Comparison of ENCODE assay signal across 11 cellular contexts in genomic region chr4:6692379-6692778, GRCh38. TPM values are rescaled to one million over a fixed set of nuclear protein-coding genes. Genes with fewer than 3 reads are reported as not detected.
DNase-seq lines count a peak whose midpoint lies in the region; ATAC-seq, FAIRE-seq and TF ChIP-seq lines count a peak whose summit lies in the region.
"Had no signal": no experiment of that assay in that cellular context is flagged by ENCODE, and none has a peak within 500 bp of the region (broad histone marks: within the 10 kb centered on the region; RNA-seq: fewer than 3 reads in every experiment).

No MANE protein-coding gene starts in this region.

- no TSS peak for BruUV-seq in HepG2 (replicated peaks; lab: Mats Ljungman, UMichigan)

- no peak overlapping the region for H3K4me3 Mint-ChIP-seq in activated T-helper 1 cell treated with anti-CD3 and anti-CD28 coated beads, Interleukin-12 subunit alpha, Interleukin-12 subunit beta, Interleukin-2, Interleukin-4 antibody, amounts not matched to agents 30 ng/mL and 10 ng/mL and 1 ng/mL, durations not matched to agents 14 hours and 24 hours and 36 hours

- TF ChIP-seq CTCF in HepG2 (CRISPR knock-in tag; IDR thresholded peaks at IDR 0.05) (no peak), right lobe of liver (IDR thresholded peaks at IDR 0.05) (no peak), vagina (IDR thresholded peaks at IDR 0.05) (no peak)

- no peaks in the 10 kb centered on the region for H3K27me3 Mint-ChIP-seq in activated T-helper 1 cell treated with anti-CD3 and anti-CD28 coated beads, Interleukin-12 subunit alpha, Interleukin-12 subunit beta, Interleukin-2, Interleukin-4 antibody, amounts not matched to agents 30 ng/mL and 10 ng/mL and 1 ng/mL, durations not matched to agents 14 hours and 24 hours and 36 hours (ENCODE audit: insufficient read depth)

- no peaks in the 10 kb centered on the region for H3K9me3 Mint-ChIP-seq in activated T-helper 1 cell treated with anti-CD3 and anti-CD28 coated beads, Interleukin-12 subunit alpha, Interleukin-12 subunit beta, Interleukin-2, Interleukin-4 antibody, amounts not matched to agents 30 ng/mL and 10 ng/mL and 1 ng/mL, durations not matched to agents 14 hours and 24 hours and 36 hours

- H2AFZ ChIP-seq in HepG2 (ENCODE audit: low read length), result no peak overlapping the region

- H3K9ac ChIP-seq in HepG2 (ENCODE audit: insufficient read depth, low read depth, low read length) (peak overlapping the region; percentile 91), mucosa of stomach (ENCODE audit: low read length) (peak overlapping the region; percentile 99)

- peak overlapping the region; percentile 93 for H3K4me2 ChIP-seq in HepG2 (ENCODE audit: low read depth, low read length)

- CTCF ChIA-PET in HepG2 (lab: Yijun Ruan, JAX; ENCODE audit: low intra/inter-chr PET ratio, low total read pairs), result no interaction called here

- TF ChIP-seq POLR2A in HepG2 (IDR thresholded peaks at IDR 0.05; ENCODE audit: insufficient read depth in 1 of 2, low read depth in 2 of 2, low read length in 2 of 2) (peak in 1 of 2 experiments; percentile 30; a peak in 1 of 4 replicates), right lobe of liver (IDR thresholded peaks at IDR 0.05) (no peak), vagina (IDR thresholded peaks at IDR 0.05) (no peak)

- H3K4me1 Mint-ChIP-seq in activated T-helper 1 cell treated with anti-CD3 and anti-CD28 coated beads, Interleukin-12 subunit alpha, Interleukin-12 subunit beta, Interleukin-2, Interleukin-4 antibody, amounts not matched to agents 30 ng/mL and 10 ng/mL and 1 ng/mL, durations not matched to agents 14 hours and 24 hours and 36 hours (ENCODE audit: low read depth), result peaks cover 87% of the 10 kb centered on the region

- no peak for FAIRE-seq in HepG2 (lab: Jason Lieb, UNC)

- peaks cover 39% of the 10 kb centered on the region for H3K79me2 ChIP-seq in HepG2 (ENCODE audit: insufficient read depth, low read length)

- DNase-seq in HepG2 (ENCODE audit: low spot score), result no peak
- DNase-seq in right lobe of liver, result no peak
- no peak for DNase-seq in activated T-helper 1 cell treated with anti-CD3 and anti-CD28 coated beads, Interleukin-12 subunit alpha, Interleukin-12 subunit beta, Interleukin-2, Interleukin-4 antibody, amounts not matched to agents 30 ng/mL and 10 ng/mL and 1 ng/mL, durations not matched to agents 14 hours and 24 hours and 36 hours (ENCODE audit: low spot score)
- no peak for DNase-seq in vagina (ENCODE audit: extremely low spot score in 2 of 2)
- no peak for DNase-seq in epidermal melanocyte (ENCODE audit: insufficient read length, low spot score)
- no peak for DNase-seq in COLO829 (ENCODE audit: low spot score)
- DNase-seq: cortex of kidney, NCI-H187, NCI-H526 treated with DMSO at 0.1 percent for 48 hours had no signal

- TF ChIP-seq RAD21 in HepG2 (CRISPR knock-in tag; IDR thresholded peaks at IDR 0.05), result no peak

- peak overlapping the region; percentile 81 for H3K27ac ChIP-seq in HepG2 (ENCODE audit: extremely low read length, insufficient read depth, low read length)
- H3K27ac ChIP-seq in right lobe of liver, result no peak overlapping the region
- H3K27ac ChIP-seq in vagina, result peak overlapping the region; percentile 67

- TF ChIP-seq EP300 in HepG2 (IDR thresholded peaks at IDR 0.05; ENCODE audit: low read depth in 2 of 2, low read length in 2 of 2), result no peak
- no peak for TF ChIP-seq EP300 in HepG2 (CRISPR knock-in tag; IDR thresholded peaks at IDR 0.05; ENCODE audit: borderline replicate concordance)

- 22% methylated on average over 3 of the region's 8 CpGs for WGBS in HepG2 (ENCODE audit: low lambda C conversion rate)
- WGBS in right lobe of liver (ENCODE audit: insufficient coverage, low coverage, low lambda C conversion rate, missing lambda C conversion rate), result no CpG with 5 or more reads among the region's 8 CpGs

- H3K36me3 ChIP-seq in HepG2 (replicated peaks in 1 of 2; ENCODE audit: control insufficient read depth in 1 of 2, insufficient read depth in 2 of 2, low read length in 2 of 2), result peaks cover 4 to 12% of the 10 kb centered on the region in 2 experiments; a peak in 2 of 5 replicates
- H3K36me3 ChIP-seq in right lobe of liver, result no peaks in the 10 kb centered on the region
- no peaks in the 10 kb centered on the region for H3K36me3 ChIP-seq in mucosa of stomach (ENCODE audit: control insufficient read depth, insufficient read depth, low read length)
- H3K36me3 ChIP-seq in vagina, result no peaks in the 10 kb centered on the region

- peaks cover 10% of the 10 kb centered on the region; the same call in 1 of the 2 replicates for H4K20me1 ChIP-seq in HepG2 (ENCODE audit: insufficient read depth, low read length)

- H3K27ac Mint-ChIP-seq in activated T-helper 1 cell treated with anti-CD3 and anti-CD28 coated beads, Interleukin-12 subunit alpha, Interleukin-12 subunit beta, Interleukin-2, Interleukin-4 antibody, amounts not matched to agents 30 ng/mL and 10 ng/mL and 1 ng/mL, durations not matched to agents 14 hours and 24 hours and 36 hours, result peak overlapping the region; percentile 62

- H3K9me3 ChIP-seq in HepG2 (ENCODE audit: low read length) (no peaks in the 10 kb centered on the region), right lobe of liver (no peaks in the 10 kb centered on the region), mucosa of stomach (ENCODE audit: control insufficient read depth, low read length) (no peaks in the 10 kb centered on the region), vagina (no peaks in the 10 kb centered on the region)

- in situ Hi-C loops in HepG2 (cut with HindIII; ENCODE audit: extremely low pct_ligation_motif_present, low pct_unique_long_range_greater_than_20kb), result no loop called here

- H3K4me3 ChIP-seq in HepG2 (replicated peaks in 1 of 3; ENCODE audit: insufficient read depth in 1 of 3, low read depth in 2 of 3, low read length in 3 of 3) (peak overlapping the region; percentile 82 to 96 (median 83)), right lobe of liver (no peak overlapping the region), mucosa of stomach (ENCODE audit: low read length) (no peak overlapping the region), vagina (no peak overlapping the region)

- H3K4me1 ChIP-seq in HepG2 (ENCODE audit: insufficient read depth, low read length), result peaks cover 76% of the 10 kb centered on the region
- peaks cover 0 to 46% (median 22%) of the 10 kb centered on the region in 4 donors for H3K4me1 ChIP-seq in right lobe of liver
- H3K4me1 ChIP-seq in mucosa of stomach (ENCODE audit: control insufficient read depth, insufficient read depth, low read length), result peaks cover 59% of the 10 kb centered on the region
- peaks cover 72% of the 10 kb centered on the region for H3K4me1 ChIP-seq in vagina

- POLR2A ChIA-PET in HepG2 (lab: Yijun Ruan, JAX), result interaction anchor here (0.9 to 4.6 kb wide), 16 partner anchors 9 to 218 kb away, joined by 3 to 65 read pairs (median 5); partner anchors contain the start of genes BLOC1S4, MRFAP1, MRFAP1L1 and TBC1D14

- H3K36me3 Mint-ChIP-seq in activated T-helper 1 cell treated with anti-CD3 and anti-CD28 coated beads, Interleukin-12 subunit alpha, Interleukin-12 subunit beta, Interleukin-2, Interleukin-4 antibody, amounts not matched to agents 30 ng/mL and 10 ng/mL and 1 ng/mL, durations not matched to agents 14 hours and 24 hours and 36 hours (ENCODE audit: low read depth), result peaks cover 2% of the 10 kb centered on the region

- intact Hi-C loops in HepG2 (cut with micrococcal nuclease; ENCODE audit: unreplicated experiment), result no loop called here
- intact Hi-C loops in right lobe of liver (cut with DNase I), result no loop called here
- intact Hi-C loops in activated T-helper 1 cell treated with anti-CD3 and anti-CD28 coated beads, Interleukin-12 subunit alpha, Interleukin-12 subunit beta, Interleukin-2, Interleukin-4 antibody, amounts not matched to agents 30 ng/mL and 10 ng/mL and 1 ng/mL, durations not matched to agents 14 hours and 24 hours and 36 hours (cut with micrococcal nuclease), result no loop called here
- intact Hi-C loops in vagina (cut with DNase I), result no loop called here

- H3K27me3 ChIP-seq in HepG2 (ENCODE audit: control insufficient read depth in 1 of 2, insufficient read depth in 2 of 2, low read length in 2 of 2) (no peaks in the 10 kb centered on the region; a peak in 1 of 5 replicates), right lobe of liver (no peaks in the 10 kb centered on the region), mucosa of stomach (ENCODE audit: control insufficient read depth, insufficient read depth, low read length) (no peaks in the 10 kb centered on the region), vagina (no peaks in the 10 kb centered on the region)

- ATAC-seq in HepG2 (no peak), right lobe of liver (no peak), GM19463 (IDR thresholded peaks at IDR 0.05; ENCODE audit: unreplicated experiment) (no peak)

RNA-seq across cellular contexts. Expression of gene S100P, which starts 1.3 kb away (rescaled TPM):
- total RNA-seq in HepG2 (2016; rRNA removed; fragmentation: Illumina TruSeq; extraction: Trizol), result 278 and 348 TPM in 2 replicates
- 36.9 and 39.1 TPM in 2 replicates for total RNA-seq in HepG2 (2016; cell fraction: cytosol; rRNA removed; fragmentation: Illumina TruSeq; extraction: Trizol; ENCODE audit: low read depth)
- total RNA-seq in HepG2 (2016; cell fraction: insoluble cytoplasmic fraction; rRNA removed; fragmentation: Illumina TruSeq; extraction: Trizol), result 251 and 366 TPM in 2 replicates
- 71.8 and 83.2 TPM in 2 replicates for total RNA-seq in HepG2 (2016; cell fraction: membrane; rRNA removed; fragmentation: Illumina TruSeq; extraction: Trizol)
- 84.8 and 90.9 TPM in 2 replicates for total RNA-seq in HepG2 (2016; cell fraction: nucleus; rRNA removed; fragmentation: Illumina TruSeq; extraction: Trizol)
- 1,649 and 1,898 TPM in 2 replicates for polyA plus RNA-seq in HepG2 (2011; rRNA removed)
- 422 and 472 TPM in 2 replicates for polyA plus RNA-seq in HepG2 (2011; cell fraction: cytosol; rRNA removed)
- 82.9 and 122 TPM in 2 replicates for polyA plus RNA-seq in HepG2 (2011; cell fraction: nucleus; rRNA removed)
- 700 and 2,334 TPM in 2 replicates for polyA plus RNA-seq in HepG2 (2012)
- polyA plus RNA-seq in HepG2 (2016; cell fraction: cytosol; fragmentation: Illumina TruSeq; extraction: Trizol; ENCODE audit: low read depth), result 30.5 and 35.0 TPM in 2 replicates
- 150 and 168 TPM in 2 replicates for polyA plus RNA-seq in HepG2 (2016; cell fraction: insoluble cytoplasmic fraction; fragmentation: Illumina TruSeq; extraction: Trizol; ENCODE audit: low read depth)
- polyA plus RNA-seq in HepG2 (2016; cell fraction: membrane; fragmentation: Illumina TruSeq; extraction: Trizol; ENCODE audit: low read depth), result 38.8 and 42.8 TPM in 2 replicates
- polyA plus RNA-seq in HepG2 (2016; cell fraction: nucleus; fragmentation: Illumina TruSeq; extraction: Trizol; ENCODE audit: insufficient read depth, low read depth), result 79.1 and 81.3 TPM in 2 replicates
- 151 and 198 TPM in 2 replicates for polyA minus RNA-seq in HepG2 (2011; rRNA and poly(A)+ RNA removed; ENCODE audit: low replicate concordance)
- polyA minus RNA-seq in HepG2 (2011; cell fraction: cytosol; rRNA and poly(A)+ RNA removed), result 87.0 and 146 TPM in 2 replicates
- polyA minus RNA-seq in HepG2 (2011; cell fraction: nucleus; rRNA and poly(A)+ RNA removed), result 37.3 and 51.0 TPM in 2 replicates
- total RNA-seq in right lobe of liver, result 1 to 10 TPM in 4 of 6 experiments, under 1 TPM in 2; 0.59 to 6.3 (median 2.7) TPM
- 1.7 and 1.9 TPM in 2 replicates for total RNA-seq in activated T-helper 1 cell treated with anti-CD3 and anti-CD28 coated beads, Interleukin-12 subunit alpha, Interleukin-12 subunit beta, Interleukin-2, Interleukin-4 antibody, amounts not matched to agents 30 ng/mL and 10 ng/mL and 1 ng/mL, durations not matched to agents 14 hours and 24 hours and 36 hours
- total RNA-seq in vagina, result 18.2 TPM

RNA-seq across cellular contexts. Expression of gene MRFAP1L1, which starts 17.3 kb away (rescaled TPM):
- total RNA-seq in HepG2 (2016; rRNA removed; fragmentation: Illumina TruSeq; extraction: Trizol) (76.6 and 124 TPM in 2 replicates), right lobe of liver (10 to 100 TPM; 18.9 to 30.7 (median 28.4) TPM), vagina (73.9 TPM)
- 12.0 and 14.9 TPM in 2 replicates for total RNA-seq in HepG2 (2016; cell fraction: cytosol; rRNA removed; fragmentation: Illumina TruSeq; extraction: Trizol; ENCODE audit: low read depth)
- total RNA-seq in HepG2 (2016; cell fraction: insoluble cytoplasmic fraction; rRNA removed; fragmentation: Illumina TruSeq; extraction: Trizol), result 82.6 and 130 TPM in 2 replicates
- 36.1 and 39.2 TPM in 2 replicates for total RNA-seq in HepG2 (2016; cell fraction: membrane; rRNA removed; fragmentation: Illumina TruSeq; extraction: Trizol)
- 35.4 and 41.2 TPM in 2 replicates for total RNA-seq in HepG2 (2016; cell fraction: nucleus; rRNA removed; fragmentation: Illumina TruSeq; extraction: Trizol)
- 39.9 and 44.8 TPM in 2 replicates for polyA plus RNA-seq in HepG2 (2011; rRNA removed)
- 29.0 and 43.5 TPM in 2 replicates for polyA plus RNA-seq in HepG2 (2011; cell fraction: cytosol; rRNA removed)
- polyA plus RNA-seq in HepG2 (2011; cell fraction: nucleus; rRNA removed), result 12.5 and 20.0 TPM in 2 replicates
- polyA plus RNA-seq in HepG2 (2012), result 55.6 and 62.7 TPM in 2 replicates
- 6.5 and 6.6 TPM in 2 replicates for polyA plus RNA-seq in HepG2 (2016; cell fraction: cytosol; fragmentation: Illumina TruSeq; extraction: Trizol; ENCODE audit: low read depth)
- 143 and 162 TPM in 2 replicates for polyA plus RNA-seq in HepG2 (2016; cell fraction: insoluble cytoplasmic fraction; fragmentation: Illumina TruSeq; extraction: Trizol; ENCODE audit: low read depth)
- 21.2 and 21.7 TPM in 2 replicates for polyA plus RNA-seq in HepG2 (2016; cell fraction: membrane; fragmentation: Illumina TruSeq; extraction: Trizol; ENCODE audit: low read depth)
- 60.2 and 60.7 TPM in 2 replicates for polyA plus RNA-seq in HepG2 (2016; cell fraction: nucleus; fragmentation: Illumina TruSeq; extraction: Trizol; ENCODE audit: insufficient read depth, low read depth)
- 10.4 and 12.8 TPM in 2 replicates for polyA minus RNA-seq in HepG2 (2011; rRNA and poly(A)+ RNA removed; ENCODE audit: low replicate concordance)
- 13.6 and 15.5 TPM in 2 replicates for polyA minus RNA-seq in HepG2 (2011; cell fraction: cytosol; rRNA and poly(A)+ RNA removed)
- polyA minus RNA-seq in HepG2 (2011; cell fraction: nucleus; rRNA and poly(A)+ RNA removed), result 16.1 and 16.2 TPM in 2 replicates
- total RNA-seq in activated T-helper 1 cell treated with anti-CD3 and anti-CD28 coated beads, Interleukin-12 subunit alpha, Interleukin-12 subunit beta, Interleukin-2, Interleukin-4 antibody, amounts not matched to agents 30 ng/mL and 10 ng/mL and 1 ng/mL, durations not matched to agents 14 hours and 24 hours and 36 hours, result 51.7 and 53.9 TPM in 2 replicates

RNA-seq across cellular contexts. Expression of gene BLOC1S4, which starts 23.6 kb away (rescaled TPM):
- total RNA-seq in HepG2 (2016; rRNA removed; fragmentation: Illumina TruSeq; extraction: Trizol) (18.7 and 20.9 TPM in 2 replicates), right lobe of liver (1 to 10 TPM; 3.0 to 9.9 (median 6.6) TPM), vagina (34.9 TPM)
- total RNA-seq in HepG2 (2016; cell fraction: cytosol; rRNA removed; fragmentation: Illumina TruSeq; extraction: Trizol; ENCODE audit: low read depth), result 4.7 and 6.1 TPM in 2 replicates
- 19.1 and 20.1 TPM in 2 replicates for total RNA-seq in HepG2 (2016; cell fraction: insoluble cytoplasmic fraction; rRNA removed; fragmentation: Illumina TruSeq; extraction: Trizol)
- 11.7 and 12.0 TPM in 2 replicates for total RNA-seq in HepG2 (2016; cell fraction: membrane; rRNA removed; fragmentation: Illumina TruSeq; extraction: Trizol)
- 7.6 and 7.9 TPM in 2 replicates for total RNA-seq in HepG2 (2016; cell fraction: nucleus; rRNA removed; fragmentation: Illumina TruSeq; extraction: Trizol)
- polyA plus RNA-seq in HepG2 (2011; rRNA removed), result 15.5 and 17.6 TPM in 2 replicates
- 19.4 and 26.2 TPM in 2 replicates for polyA plus RNA-seq in HepG2 (2011; cell fraction: cytosol; rRNA removed)
- polyA plus RNA-seq in HepG2 (2011; cell fraction: nucleus; rRNA removed), result 9.3 and 10.5 TPM in 2 replicates
- 10.5 and 11.1 TPM in 2 replicates for polyA plus RNA-seq in HepG2 (2012)
- polyA plus RNA-seq in HepG2 (2016; cell fraction: cytosol; fragmentation: Illumina TruSeq; extraction: Trizol; ENCODE audit: low read depth), result 3.6 and 4.1 TPM in 2 replicates
- 22.2 and 23.4 TPM in 2 replicates for polyA plus RNA-seq in HepG2 (2016; cell fraction: insoluble cytoplasmic fraction; fragmentation: Illumina TruSeq; extraction: Trizol; ENCODE audit: low read depth)
- polyA plus RNA-seq in HepG2 (2016; cell fraction: membrane; fragmentation: Illumina TruSeq; extraction: Trizol; ENCODE audit: low read depth), result 7.5 and 8.0 TPM in 2 replicates
- 10.3 and 14.0 TPM in 2 replicates for polyA plus RNA-seq in HepG2 (2016; cell fraction: nucleus; fragmentation: Illumina TruSeq; extraction: Trizol; ENCODE audit: insufficient read depth, low read depth)
- 5.1 and 16.2 TPM in 2 replicates for polyA minus RNA-seq in HepG2 (2011; rRNA and poly(A)+ RNA removed; ENCODE audit: low replicate concordance)
- polyA minus RNA-seq in HepG2 (2011; cell fraction: cytosol; rRNA and poly(A)+ RNA removed), result 9.3 and 9.9 TPM in 2 replicates
- 5.5 and 7.0 TPM in 2 replicates for polyA minus RNA-seq in HepG2 (2011; cell fraction: nucleus; rRNA and poly(A)+ RNA removed)
- total RNA-seq in activated T-helper 1 cell treated with anti-CD3 and anti-CD28 coated beads, Interleukin-12 subunit alpha, Interleukin-12 subunit beta, Interleukin-2, Interleukin-4 antibody, amounts not matched to agents 30 ng/mL and 10 ng/mL and 1 ng/mL, durations not matched to agents 14 hours and 24 hours and 36 hours, result 21.5 and 23.6 TPM in 2 replicates

RNA-seq across cellular contexts. Expression of gene MRFAP1, which starts 51.9 kb away (rescaled TPM):
- total RNA-seq in HepG2 (2016; rRNA removed; fragmentation: Illumina TruSeq; extraction: Trizol) (158 and 254 TPM in 2 replicates), right lobe of liver (100 to 1,000 TPM; 103 to 166 (median 129) TPM), vagina (166 TPM)
- total RNA-seq in HepG2 (2016; cell fraction: cytosol; rRNA removed; fragmentation: Illumina TruSeq; extraction: Trizol; ENCODE audit: low read depth), result 31.0 and 37.7 TPM in 2 replicates
- 174 and 249 TPM in 2 replicates for total RNA-seq in HepG2 (2016; cell fraction: insoluble cytoplasmic fraction; rRNA removed; fragmentation: Illumina TruSeq; extraction: Trizol)
- total RNA-seq in HepG2 (2016; cell fraction: membrane; rRNA removed; fragmentation: Illumina TruSeq; extraction: Trizol), result 87.0 and 105 TPM in 2 replicates
- 67.5 and 68.6 TPM in 2 replicates for total RNA-seq in HepG2 (2016; cell fraction: nucleus; rRNA removed; fragmentation: Illumina TruSeq; extraction: Trizol)
- polyA plus RNA-seq in HepG2 (2011; rRNA removed), result 103 and 112 TPM in 2 replicates
- polyA plus RNA-seq in HepG2 (2011; cell fraction: cytosol; rRNA removed), result 110 and 141 TPM in 2 replicates
- polyA plus RNA-seq in HepG2 (2011; cell fraction: nucleus; rRNA removed), result 54.5 and 54.7 TPM in 2 replicates
- polyA plus RNA-seq in HepG2 (2012), result 198 and 236 TPM in 2 replicates
- polyA plus RNA-seq in HepG2 (2016; cell fraction: cytosol; fragmentation: Illumina TruSeq; extraction: Trizol; ENCODE audit: low read depth), result 55.7 and 56.7 TPM in 2 replicates
- 509 and 563 TPM in 2 replicates for polyA plus RNA-seq in HepG2 (2016; cell fraction: insoluble cytoplasmic fraction; fragmentation: Illumina TruSeq; extraction: Trizol; ENCODE audit: low read depth)
- polyA plus RNA-seq in HepG2 (2016; cell fraction: membrane; fragmentation: Illumina TruSeq; extraction: Trizol; ENCODE audit: low read depth), result 117 and 129 TPM in 2 replicates
- polyA plus RNA-seq in HepG2 (2016; cell fraction: nucleus; fragmentation: Illumina TruSeq; extraction: Trizol; ENCODE audit: insufficient read depth, low read depth), result 205 and 206 TPM in 2 replicates
- 19.4 and 22.0 TPM in 2 replicates for polyA minus RNA-seq in HepG2 (2011; rRNA and poly(A)+ RNA removed; ENCODE audit: low replicate concordance)
- polyA minus RNA-seq in HepG2 (2011; cell fraction: cytosol; rRNA and poly(A)+ RNA removed), result 29.9 and 30.5 TPM in 2 replicates
- 21.4 and 24.6 TPM in 2 replicates for polyA minus RNA-seq in HepG2 (2011; cell fraction: nucleus; rRNA and poly(A)+ RNA removed)
- total RNA-seq in activated T-helper 1 cell treated with anti-CD3 and anti-CD28 coated beads, Interleukin-12 subunit alpha, Interleukin-12 subunit beta, Interleukin-2, Interleukin-4 antibody, amounts not matched to agents 30 ng/mL and 10 ng/mL and 1 ng/mL, durations not matched to agents 14 hours and 24 hours and 36 hours, result 115 and 119 TPM in 2 replicates

Comparison
In these comparisons a context has a peak if more than half of its experiments do, and no peak if none do; other contexts are left out.
1. H3K27ac ChIP-seq: peak in HepG2 (single experiment) and vagina (single experiment); none in right lobe of liver (0 of 3).
2. H3K4me3 ChIP-seq: peak in HepG2 (3 of 3); none in right lobe of liver (0 of 3), mucosa of stomach (single experiment) and vagina (0 of 2).